In the genomic region with DNA sequence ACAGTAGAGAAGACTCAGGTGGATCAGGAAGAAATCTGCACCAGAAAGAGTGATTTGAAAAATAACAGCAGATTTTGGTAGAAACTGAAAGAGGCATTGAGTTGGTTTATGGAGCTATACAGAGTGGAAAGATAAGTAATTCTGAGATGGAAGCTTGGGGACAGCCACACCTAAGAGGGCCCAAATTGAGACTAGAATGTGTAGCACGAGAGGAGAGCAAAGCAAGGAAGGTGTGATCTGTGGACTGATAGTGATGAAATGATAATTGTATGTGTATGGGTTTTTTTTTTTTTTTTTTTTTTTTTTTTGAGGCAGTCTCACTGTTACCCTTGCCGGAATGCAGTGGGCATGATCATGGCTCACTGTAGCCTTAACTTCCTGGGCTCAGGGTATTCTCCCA, we compare ENCODE assay signal across 1 cellular context.
TF ChIP-seq lines count a peak whose summit lies in the region.

No MANE protein-coding gene starts in this region.

TF ChIP-seq in HCT116, 20 proteins besides CTCF, POLR2A, EP300 and RAD21:
- TF ChIP-seq JUND (IDR thresholded peaks at IDR 0.05) (no peak), FOSL1 (IDR thresholded peaks at IDR 0.05; ENCODE audit: low read depth) (no peak), ELF1 (IDR thresholded peaks at IDR 0.05; ENCODE audit: borderline replicate concordance, low read depth) (no peak), POLR2AphosphoS5 (IDR thresholded peaks at IDR 0.05; ENCODE audit: low read depth, low read length) (no peak), SIN3A (IDR thresholded peaks at IDR 0.05; ENCODE audit: low read depth) (no peak), CEBPB (IDR thresholded peaks at IDR 0.05; ENCODE audit: low read depth) (no peak), YY1 (IDR thresholded peaks at IDR 0.05; ENCODE audit: extremely low read depth, insufficient replicate concordance, low read depth, low read length) (no peak), TCF7L2 (IDR thresholded peaks at IDR 0.05; ENCODE audit: borderline replicate concordance, extremely low read depth, insufficient read depth, insufficient read length) (no peak), SRF (IDR thresholded peaks at IDR 0.05; ENCODE audit: low read depth) (no peak), EZH2phosphoT487 (IDR thresholded peaks at IDR 0.05; ENCODE audit: borderline replicate concordance) (no peak), CBX3 (IDR thresholded peaks at IDR 0.05; ENCODE audit: low read depth) (no peak), EGR1 (IDR thresholded peaks at IDR 0.05; ENCODE audit: low read depth) (no peak), ZFX (IDR thresholded peaks at IDR 0.05) (no peak), EZH2 (IDR thresholded peaks at IDR 0.05) (no peak), SP1 (IDR thresholded peaks at IDR 0.05; ENCODE audit: low read depth) (no peak), ZNF274 (IDR thresholded peaks at IDR 0.05; ENCODE audit: low read depth, low read length) (no peak), MAX (IDR thresholded peaks at IDR 0.05) (no peak)
